In genomic region chr5:137753986-137754235, GRCh38 we compare ENCODE assay signal across 8 cellular contexts. TPM values are rescaled to one million over a fixed set of nuclear protein-coding genes. Genes with fewer than 3 reads are reported as not detected.
DNase-seq lines count a peak whose midpoint lies in the region; ATAC-seq, FAIRE-seq and TF ChIP-seq lines count a peak whose summit lies in the region.

No MANE protein-coding gene starts in this region.

- H3K9ac ChIP-seq in adipocyte (ENCODE audit: low read length) = peak overlapping the region; percentile 93
- peak overlapping the region; percentile 99 for H3K9ac ChIP-seq in keratinocyte (ENCODE audit: control insufficient read depth, extremely low read depth, insufficient read depth, low read length)

- H2AFZ ChIP-seq in keratinocyte (ENCODE audit: control insufficient read depth, low read length) = peak overlapping the region; percentile 67

- peaks cover 35% of the 10 kb centered on the region for H3K4me1 Mint-ChIP-seq in activated T-cell treated with anti-CD3 and anti-CD28 coated beads, Interleukin-2, amount 50 U/mL, for 72 hours (ENCODE audit: low read depth)

- no peaks in the 10 kb centered on the region for H3K9me1 ChIP-seq in keratinocyte (ENCODE audit: control insufficient read depth, extremely low read depth, insufficient read depth, low read length)

- intact Hi-C loops in testis (cut with DNase I; ENCODE audit: low total_unique reads) = no loop called here

- peak overlapping the region; percentile 96 to 97 for H3K4me3 Mint-ChIP-seq in activated T-cell treated with anti-CD3 and anti-CD28 coated beads, Interleukin-2, amount 50 U/mL, for 72 hours

- H3K79me2 ChIP-seq in keratinocyte (ENCODE audit: control insufficient read depth, insufficient read depth, low read length) = peaks cover 41% of the 10 kb centered on the region

- H4K20me1 ChIP-seq in keratinocyte (ENCODE audit: control insufficient read depth, extremely low read depth, insufficient read depth, low read length) = peaks cover 13% of the 10 kb centered on the region

- no peaks in the 10 kb centered on the region for H3K27me3 ChIP-seq in adipocyte (replicated peaks; ENCODE audit: control insufficient read depth, insufficient read depth, low read length)
- H3K27me3 ChIP-seq in keratinocyte (ENCODE audit: control insufficient read depth, extremely low read depth, insufficient read depth, low read length) = no peaks in the 10 kb centered on the region
- no peaks in the 10 kb centered on the region for H3K27me3 ChIP-seq in testis

- peak overlapping the region; percentile 85 for H3K4me3 ChIP-seq in adipocyte (ENCODE audit: low read length)
- peak overlapping the region; percentile 63 to 96 (median 95) for H3K4me3 ChIP-seq in keratinocyte (ENCODE audit: control insufficient read depth in 2 of 3, extremely low read depth in 1 of 3, insufficient read depth in 2 of 3, low read depth in 1 of 3, low read length in 3 of 3)
- peak overlapping the region; percentile 93 to 96 for H3K4me3 ChIP-seq in testis

- ATAC-seq in activated T-cell treated with anti-CD3 and anti-CD28 coated beads, Interleukin-2, amount 50 U/mL, for 72 hours (replicated peaks in 1 of 2) = peak; percentile 5 to 10
- ATAC-seq in HG03159 (IDR thresholded peaks at IDR 0.05; ENCODE audit: unreplicated experiment) = peak; percentile 8

- H3K36me3 Mint-ChIP-seq in activated T-cell treated with anti-CD3 and anti-CD28 coated beads, Interleukin-2, amount 50 U/mL, for 72 hours (ENCODE audit: insufficient read depth in 2 of 2) = peaks cover 13 to 24% of the 10 kb centered on the region in 2 donors

- peak overlapping the region; percentile 98 for H3K27ac Mint-ChIP-seq in activated T-cell treated with anti-CD3 and anti-CD28 coated beads, Interleukin-2, amount 50 U/mL, for 72 hours

- TF ChIP-seq CTCF in keratinocyte (optimal IDR thresholded peaks at IDR 0.05 in 1 of 3, IDR thresholded peaks at IDR 0.05 in 1 of 3, conservative IDR thresholded peaks at IDR 0.05 in 1 of 3; ENCODE audit: extremely low read depth in 1 of 3, insufficient read depth in 2 of 3, low read length in 3 of 3) = no peak
- no peak for TF ChIP-seq CTCF in testis (IDR thresholded peaks at IDR 0.05)

- H3K36me3 ChIP-seq in adipocyte (ENCODE audit: control insufficient read depth, insufficient read depth, low read length, severe bottlenecking) (no peaks in the 10 kb centered on the region), keratinocyte (ENCODE audit: control insufficient read depth in 2 of 2, extremely low read depth in 1 of 2, insufficient read depth in 2 of 2, low read length in 2 of 2) (peaks cover 0 to 13% of the 10 kb centered on the region in 2 experiments), testis (ENCODE audit: low read depth, missing control alignments) (no peaks in the 10 kb centered on the region)

- H3K9me3 ChIP-seq in adipocyte (ENCODE audit: control insufficient read depth, low read length) (no peaks in the 10 kb centered on the region), keratinocyte (ENCODE audit: control insufficient read depth, low read depth, low read length) (no peaks in the 10 kb centered on the region), testis (no peaks in the 10 kb centered on the region)

- DNase-seq in activated T-cell treated with anti-CD3 and anti-CD28 coated beads, Interleukin-2, amount 50 U/mL, for 72 hours = no peak
- DNase-seq in activated T-cell treated with anti-CD3 and anti-CD28 coated beads, Interleukin-2, amount 50 U/mL, for 48 hours = no peak
- DNase-seq in adipocyte (ENCODE audit: low read depth) = peak; percentile 59
- peak; percentile 17 for DNase-seq in keratinocyte (ENCODE audit: low read depth, low spot score)
- DNase-seq in testis = no peak
- no peak for DNase-seq in A172 (ENCODE audit: low spot score)
- DNase-seq in NCI-H128 (lab: John Stamatoyannopoulos, UW; ENCODE audit: unreplicated experiment) = no peak

- peak overlapping the region; percentile 74 for H3K4me2 ChIP-seq in keratinocyte (ENCODE audit: control insufficient read depth, extremely low read depth, insufficient read depth, low read depth, low read length)

- peak overlapping the region; percentile 99 for H3K27ac ChIP-seq in keratinocyte (ENCODE audit: control insufficient read depth, insufficient read depth, low read length)
- H3K27ac ChIP-seq in testis = peak overlapping the region; percentile 100

- dilution Hi-C loops in keratinocyte (cut with MboI; ENCODE audit: extremely low pct_ligation_motif_present, low sequenced_read_pairs) = no loop called here

- no peaks in the 10 kb centered on the region for H3K9me3 Mint-ChIP-seq in activated T-cell treated with anti-CD3 and anti-CD28 coated beads, Interleukin-2, amount 50 U/mL, for 72 hours

- no peak for TF ChIP-seq POLR2A in testis (IDR thresholded peaks at IDR 0.05)

- H3K27me3 Mint-ChIP-seq in activated T-cell treated with anti-CD3 and anti-CD28 coated beads, Interleukin-2, amount 50 U/mL, for 72 hours (ENCODE audit: low read depth) = no peaks in the 10 kb centered on the region

- peaks cover 18% of the 10 kb centered on the region for H3K4me1 ChIP-seq in adipocyte (ENCODE audit: control insufficient read depth, insufficient read depth, low read length)
- H3K4me1 ChIP-seq in keratinocyte (ENCODE audit: control insufficient read depth, extremely low read depth, insufficient read depth, low read length) = peaks cover 12% of the 10 kb centered on the region
- H3K4me1 ChIP-seq in testis = peaks cover 12% of the 10 kb centered on the region

- FAIRE-seq in keratinocyte (lab: Jason Lieb, UNC) = no peak

- whole genome bisulfite sequencing in testis, 2 donors = 0% methylated on average over 19 to 21 of the region's 21 CpGs

RNA-seq across cellular contexts. Expression of gene HNRNPA0, which starts 0.3 kb away (rescaled TPM):
- total RNA-seq in activated T-cell treated with anti-CD3 and anti-CD28 coated beads, Interleukin-2, amount 50 U/mL, for 72 hours = 10 to 100 TPM; 36.3 to 38.2 TPM
- polyA plus RNA-seq in keratinocyte (8.4 to 11.6 TPM (median 11.4 TPM) in 3 replicates), testis (ENCODE audit: insufficient read depth, low read depth, low replicate concordance) (34.0 TPM)
- polyA plus RNA-seq in keratinocyte (2011; ENCODE audit: low read depth) = 5.8 TPM
- 6.0 and 6.7 TPM in 2 replicates for polyA plus RNA-seq in keratinocyte (2011; cell fraction: cytosol; rRNA removed)
- 7.3 TPM in 2 replicates for polyA plus RNA-seq in keratinocyte (2011; cell fraction: nucleus; rRNA removed)
- 12.5 and 21.3 TPM in 2 replicates for polyA plus RNA-seq in keratinocyte (2012; ENCODE audit: low replicate concordance)
- polyA minus RNA-seq in keratinocyte = 3.9 to 5.0 TPM (median 4.8 TPM) in 3 replicates
- polyA minus RNA-seq in keratinocyte (2011; cell fraction: cytosol; rRNA and poly(A)+ RNA removed) = 23.2 TPM
- 4.3 and 7.1 TPM in 2 replicates for polyA minus RNA-seq in keratinocyte (2011; cell fraction: nucleus; rRNA and poly(A)+ RNA removed)
- 10 to 100 TPM; 22.7 to 22.8 TPM for total RNA-seq in testis
- total RNA-seq in A172 (2014; rRNA removed; shearing (Covaris generic)) = 10.2 and 13.5 TPM in 2 replicates

RNA-seq across cellular contexts. Expression of gene KLHL3, which starts 18.0 kb away (rescaled TPM):
- 1 to 10 TPM; 8.3 to 9.7 TPM for total RNA-seq in activated T-cell treated with anti-CD3 and anti-CD28 coated beads, Interleukin-2, amount 50 U/mL, for 72 hours
- polyA plus RNA-seq in keratinocyte (1.5 to 3.3 TPM (median 2.5 TPM) in 3 replicates), testis (ENCODE audit: insufficient read depth, low read depth, low replicate concordance) (13.7 TPM)
- 0.10 TPM for polyA plus RNA-seq in keratinocyte (2011; ENCODE audit: low read depth)
- polyA plus RNA-seq in keratinocyte (2011; cell fraction: cytosol; rRNA removed) = 0.66 and 0.70 TPM in 2 replicates
- 6.9 and 8.7 TPM in 2 replicates for polyA plus RNA-seq in keratinocyte (2011; cell fraction: nucleus; rRNA removed)
- 0.79 and 1.7 TPM in 2 replicates for polyA plus RNA-seq in keratinocyte (2012; ENCODE audit: low replicate concordance)
- 5.1 to 19.3 TPM (median 6.6 TPM) in 3 replicates for polyA minus RNA-seq in keratinocyte
- polyA minus RNA-seq in keratinocyte (2011; cell fraction: cytosol; rRNA and poly(A)+ RNA removed) = 6.7 TPM
- 2.7 and 7.4 TPM in 2 replicates for polyA minus RNA-seq in keratinocyte (2011; cell fraction: nucleus; rRNA and poly(A)+ RNA removed)
- 10 to 100 TPM; 26.2 to 35.0 TPM for total RNA-seq in testis
- total RNA-seq in A172 (2014; rRNA removed; shearing (Covaris generic)) = 0.43 and 1.3 TPM in 2 replicates

Comparison
In these comparisons a context has a peak if more than half of its experiments do, and no peak if none do; other contexts are left out.
1. DNase-seq: peak in adipocyte (single experiment) and keratinocyte (single experiment); none in activated T-cell treated with anti-CD3 and anti-CD28 coated beads, Interleukin-2, amount 50 U/mL, for 72 hours (0 of 2), activated T-cell treated with anti-CD3 and anti-CD28 coated beads, Interleukin-2, amount 50 U/mL, for 48 hours (0 of 2), testis (single experiment), A172 (single experiment) and NCI-H128 (single experiment).
2. Peak in every context shown above with its lines, with median percentiles within 50 percentile points of each other: H3K4me3 ChIP-seq.